In genomic region chr6:139373928-139374356, GRCh38 we compare ENCODE assay signal across 2 cellular contexts.
TF ChIP-seq lines count a peak whose summit lies in the region.

No MANE protein-coding gene starts in this region.

TF ChIP-seq in K562, 482 proteins besides CTCF, POLR2A, EP300 and RAD21 (continued from another document):
- TF ChIP-seq ZBTB40 (IDR thresholded peaks at IDR 0.05) (0 out of 2 replicates have a peak, but pooled peaks have one; percentile 26), ZBTB40 (CRISPR knock-in tag; IDR thresholded peaks at IDR 0.05) (no peak), SREBF2 (CRISPR knock-in tag; IDR thresholded peaks at IDR 0.05) (0 out of 2 replicates have a peak, but pooled peaks have one; percentile 57), ZNF282 (CRISPR knock-in tag; IDR thresholded peaks at IDR 0.05) (0 out of 2 replicates have a peak, but pooled peaks have one; percentile 17), ZNF347 (CRISPR knock-in tag; IDR thresholded peaks at IDR 0.05; ENCODE audit: low read depth) (no peak), RBFOX2 (IDR thresholded peaks at IDR 0.05; ENCODE audit: low read depth, low read length) (peak; percentile 80; the same call in 1 of the 2 replicates)
- TF ChIP-seq, protein P1, sequence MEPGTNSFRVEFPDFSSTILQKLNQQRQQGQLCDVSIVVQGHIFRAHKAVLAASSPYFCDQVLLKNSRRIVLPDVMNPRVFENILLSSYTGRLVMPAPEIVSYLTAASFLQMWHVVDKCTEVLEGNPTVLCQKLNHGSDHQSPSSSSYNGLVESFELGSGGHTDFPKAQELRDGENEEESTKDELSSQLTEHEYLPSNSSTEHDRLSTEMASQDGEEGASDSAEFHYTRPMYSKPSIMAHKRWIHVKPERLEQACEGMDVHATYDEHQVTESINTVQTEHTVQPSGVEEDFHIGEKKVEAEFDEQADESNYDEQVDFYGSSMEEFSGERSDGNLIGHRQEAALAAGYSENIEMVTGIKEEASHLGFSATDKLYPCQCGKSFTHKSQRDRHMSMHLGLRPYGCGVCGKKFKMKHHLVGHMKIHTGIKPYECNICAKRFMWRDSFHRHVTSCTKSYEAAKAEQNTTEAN (CRISPR knock-in tag; IDR thresholded peaks at IDR 0.05), result 0 out of 2 replicates have a peak, but pooled peaks have one; percentile 16

TF ChIP-seq in HepG2, 621 proteins besides CTCF, POLR2A, EP300 and RAD21 (continued from another document):
- no peak for TF ChIP-seq ZBTB33 (CRISPR knock-in tag; IDR thresholded peaks at IDR 0.05)
- TF ChIP-seq REL (CRISPR knock-in tag; conservative IDR thresholded peaks at IDR 0.05), result 0 out of 2 replicates have a peak, but pooled peaks have one; percentile 15
- no peak for TF ChIP-seq HCFC1 (IDR thresholded peaks at IDR 0.05; ENCODE audit: low read depth, low read length)
- TF ChIP-seq MIER3 (CRISPR knock-in tag; IDR thresholded peaks at IDR 0.05; ENCODE audit: borderline replicate concordance), result no peak
- peak; percentile 17 for TF ChIP-seq ZNF883 (CRISPR knock-in tag; IDR thresholded peaks at IDR 0.05; ENCODE audit: not compliant biosample characterization)
- TF ChIP-seq, protein P2, sequence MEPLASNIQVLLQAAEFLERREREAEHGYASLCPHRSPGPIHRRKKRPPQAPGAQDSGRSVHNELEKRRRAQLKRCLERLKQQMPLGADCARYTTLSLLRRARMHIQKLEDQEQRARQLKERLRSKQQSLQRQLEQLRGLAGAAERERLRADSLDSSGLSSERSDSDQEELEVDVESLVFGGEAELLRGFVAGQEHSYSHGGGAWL (CRISPR knock-in tag; IDR thresholded peaks at IDR 0.05), result no peak
- peak; percentile 60 for TF ChIP-seq ZBTB7A (CRISPR knock-in tag; IDR thresholded peaks at IDR 0.05)
- no peak for TF ChIP-seq ZNF326 (CRISPR knock-in tag; IDR thresholded peaks at IDR 0.05; ENCODE audit: borderline replicate concordance)
- TF ChIP-seq NFIC (IDR thresholded peaks at IDR 0.05; ENCODE audit: low read length), result 0 out of 2 replicates have a peak, but pooled peaks have one; percentile 30
- 0 out of 2 replicates have a peak, but pooled peaks have one; percentile 11 for TF ChIP-seq BCL3 (CRISPR knock-in tag; IDR thresholded peaks at IDR 0.05)
- TF ChIP-seq, protein P3, sequence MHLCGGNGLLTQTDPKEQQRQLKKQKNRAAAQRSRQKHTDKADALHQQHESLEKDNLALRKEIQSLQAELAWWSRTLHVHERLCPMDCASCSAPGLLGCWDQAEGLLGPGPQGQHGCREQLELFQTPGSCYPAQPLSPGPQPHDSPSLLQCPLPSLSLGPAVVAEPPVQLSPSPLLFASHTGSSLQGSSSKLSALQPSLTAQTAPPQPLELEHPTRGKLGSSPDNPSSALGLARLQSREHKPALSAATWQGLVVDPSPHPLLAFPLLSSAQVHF (CRISPR knock-in tag; IDR thresholded peaks at IDR 0.05), result no peak
